ENCODE assay signal across 2 cellular contexts in genomic region chr1:167322483-167322882, GRCh38.
TF ChIP-seq lines count a peak whose summit lies in the region.

No MANE protein-coding gene starts in this region.

TF ChIP-seq in HepG2, 621 proteins besides CTCF, POLR2A, EP300 and RAD21:
- TF ChIP-seq ZNF761 (CRISPR knock-in tag; conservative IDR thresholded peaks at IDR 0.05) (peak; percentile 75; the same call in 1 of the 2 replicates), CSRNP1 (CRISPR knock-in tag; IDR thresholded peaks at IDR 0.05) (no peak), ZSCAN29 (CRISPR knock-in tag; conservative IDR thresholded peaks at IDR 0.05) (no peak), ZNF280D (CRISPR knock-in tag; IDR thresholded peaks at IDR 0.05) (0 out of 2 replicates have a peak, but pooled peaks have one; percentile 49), ZFP91 (CRISPR knock-in tag; IDR thresholded peaks at IDR 0.05; ENCODE audit: borderline replicate concordance) (no peak)

TF ChIP-seq in GM12878, 131 proteins besides CTCF, POLR2A, EP300 and RAD21:
- TF ChIP-seq CBX5 (IDR thresholded peaks at IDR 0.05; ENCODE audit: low read depth) (peak; percentile 84; the same call in 1 of the 2 replicates), ZBTB33 (IDR thresholded peaks at IDR 0.05) (peak; percentile 33; the same call in 1 of the 2 replicates), CBX3 (IDR thresholded peaks at IDR 0.05; ENCODE audit: borderline replicate concordance, low read depth) (0 out of 2 replicates have a peak, but pooled peaks have one; percentile 64), KLF5 (IDR thresholded peaks at IDR 0.05; ENCODE audit: partially characterized antibody) (peak; percentile 45), BHLHE40 (IDR thresholded peaks at IDR 0.05; ENCODE audit: borderline replicate concordance in 1 of 2, low read depth in 2 of 2, low read length in 1 of 2) (no peak)
